ENCODE assay signal across 1 cellular context in genomic region chr1:113808450-113809195, GRCh38.
TF ChIP-seq lines count a peak whose summit lies in the region.

No MANE protein-coding gene starts in this region.

TF ChIP-seq in GM12878, 131 proteins besides CTCF, POLR2A, EP300 and RAD21:
- TF ChIP-seq EED (IDR thresholded peaks at IDR 0.05; ENCODE audit: low read depth) = no peak
- TF ChIP-seq, protein P1, sequence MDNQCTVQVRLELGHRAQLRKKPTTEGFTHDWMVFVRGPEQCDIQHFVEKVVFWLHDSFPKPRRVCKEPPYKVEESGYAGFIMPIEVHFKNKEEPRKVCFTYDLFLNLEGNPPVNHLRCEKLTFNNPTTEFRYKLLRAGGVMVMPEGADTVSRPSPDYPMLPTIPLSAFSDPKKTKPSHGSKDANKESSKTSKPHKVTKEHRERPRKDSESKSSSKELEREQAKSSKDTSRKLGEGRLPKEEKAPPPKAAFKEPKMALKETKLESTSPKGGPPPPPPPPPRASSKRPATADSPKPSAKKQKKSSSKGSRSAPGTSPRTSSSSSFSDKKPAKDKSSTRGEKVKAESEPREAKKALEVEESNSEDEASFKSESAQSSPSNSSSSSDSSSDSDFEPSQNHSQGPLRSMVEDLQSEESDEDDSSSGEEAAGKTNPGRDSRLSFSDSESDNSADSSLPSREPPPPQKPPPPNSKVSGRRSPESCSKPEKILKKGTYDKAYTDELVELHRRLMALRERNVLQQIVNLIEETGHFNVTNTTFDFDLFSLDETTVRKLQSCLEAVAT (IDR thresholded peaks at IDR 0.05) = 0 out of 2 replicates have a peak, but pooled peaks have one; percentile 18
- TF ChIP-seq MTA2 (IDR thresholded peaks at IDR 0.05; ENCODE audit: low read depth) = no peak
- TF ChIP-seq SUPT20H (IDR thresholded peaks at IDR 0.05; ENCODE audit: borderline replicate concordance, control insufficient read depth, low read depth, low read length) = no peak
TF ChIP-seq in GM12878: peak in this region for 1.
